Comparison of ENCODE assay signal across 16 cellular contexts in the genomic region with DNA sequence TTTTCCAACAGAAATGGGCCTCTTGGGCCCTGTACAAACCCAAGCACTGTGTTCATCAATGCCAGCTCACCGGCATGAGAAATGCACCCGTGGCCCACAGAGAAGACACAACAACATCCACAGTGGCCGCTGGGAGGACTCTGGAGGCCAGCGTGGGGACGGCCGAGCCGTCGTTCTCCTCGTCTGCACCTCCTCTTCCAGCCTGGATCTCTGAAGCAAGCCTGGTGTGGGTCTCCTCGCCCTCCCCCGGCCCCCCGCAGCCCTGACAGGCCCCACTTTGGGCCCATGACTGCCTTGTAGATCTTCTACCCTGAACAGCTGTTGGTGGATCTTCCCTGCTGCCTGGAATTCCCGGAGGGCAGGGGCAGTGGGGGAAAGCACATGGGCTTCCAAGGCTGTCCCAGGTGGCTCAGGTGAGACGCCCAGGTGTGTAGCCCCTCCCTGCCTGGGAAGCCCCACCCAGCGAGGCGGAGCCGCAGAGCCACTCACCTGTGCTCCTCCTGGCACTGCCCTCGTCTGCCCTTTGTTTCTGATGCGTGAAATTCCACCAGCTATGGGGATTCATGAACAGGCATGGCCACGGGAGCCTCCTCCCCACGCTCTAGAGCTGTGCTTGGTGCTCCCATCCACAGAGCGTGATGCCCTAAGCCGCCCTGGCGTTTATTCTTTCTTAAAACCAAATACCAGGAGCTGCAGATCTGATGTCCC.
"Had no signal": no experiment of that assay in that cellular context is flagged by ENCODE, and none has a peak within 500 bp of the region (broad histone marks: within the 10 kb centered on the region; RNA-seq: fewer than 3 reads in every experiment).

No MANE protein-coding gene starts in this region.

- H3K27ac Mint-ChIP-seq: activated naive CD4-positive, alpha-beta T cell treated with anti-CD3 and anti-CD28 coated beads, Interleukin-2, amount 50 U/mL, for 72 hours; activated T-helper 1 cell treated with anti-CD3 and anti-CD28 coated beads, Interleukin-12 subunit alpha, Interleukin-12 subunit beta, Interleukin-2, Interleukin-4 antibody, amounts not matched to agents 30 ng/mL and 10 ng/mL and 1 ng/mL, durations not matched to agents 14 hours and 24 hours and 36 hours; progenitor cell of endocrine pancreas had no signal

- ATAC-seq: heart right ventricle; naive thymus-derived CD4-positive, alpha-beta T cell; stimulated activated naive CD8-positive, alpha-beta T cell treated with anti-CD3 and anti-CD28 coated beads, Interleukin-15, Interleukin-2, amounts not matched to agents 100 U/mL and 50 U/mL, for 24 hours had no signal

- H3K27me3 Mint-ChIP-seq: naive thymus-derived CD4-positive, alpha-beta T cell; progenitor cell of endocrine pancreas had no signal

- H3K4me1 Mint-ChIP-seq: neural crest cell had no signal

- DNase-seq: activated CD4-positive, alpha-beta T cell treated with anti-CD3 and anti-CD28 coated beads, Interleukin-2, amount 50 U/mL, for 48 hours; activated gamma-delta T cell; amygdala; heart right ventricle; kidney; retina; spleen; stimulated activated CD4-positive, alpha-beta T cell treated with anti-CD3 and anti-CD28 coated beads, Interleukin-4, amount 100 ng/mL, for 24 hours; stimulated activated naive CD8-positive, alpha-beta T cell treated with anti-CD3 and anti-CD28 coated beads, Interleukin-15, Interleukin-2, amounts not matched to agents 100 U/mL and 50 U/mL, for 24 hours; T-helper 1 cell; upper lobe of left lung had no signal

- H3K4me3 Mint-ChIP-seq: activated T-helper 1 cell treated with anti-CD3 and anti-CD28 coated beads, Interleukin-12 subunit alpha, Interleukin-12 subunit beta, Interleukin-2, Interleukin-4 antibody, amounts not matched to agents 30 ng/mL and 10 ng/mL and 1 ng/mL, durations not matched to agents 14 hours and 24 hours and 36 hours; neural crest cell had no signal
